Comparison of ENCODE assay signal across 9 cellular contexts in genomic region chrX:56783450-56783831, GRCh38. TPM values are rescaled to one million over a fixed set of nuclear protein-coding genes. Genes with fewer than 3 reads are reported as not detected.
DNase-seq lines count a peak whose midpoint lies in the region; ATAC-seq lines count a peak whose summit lies in the region.
"Had no signal": no experiment of that assay in that cellular context is flagged by ENCODE, and none has a peak within 500 bp of the region (broad histone marks: within the 10 kb centered on the region; RNA-seq: fewer than 3 reads in every experiment).

No MANE protein-coding gene starts in this region.

- peak overlapping the region; percentile 63 for H3K4me3 ChIP-seq in skeletal muscle satellite cell (ENCODE audit: low read length)
- no peak overlapping the region for H3K4me3 ChIP-seq in MG63

- no peaks in the 10 kb centered on the region for H3K9me3 ChIP-seq in skeletal muscle satellite cell (replicated peaks; ENCODE audit: low read length)
- H3K9me3 ChIP-seq in MG63: no peaks in the 10 kb centered on the region

- H3K36me3 ChIP-seq in skeletal muscle satellite cell (ENCODE audit: insufficient read depth, low read length) (no peaks in the 10 kb centered on the region), MG63 (no peaks in the 10 kb centered on the region)

- DNase-seq in T-helper 22 cell (ENCODE audit: low read depth) (peak; percentile 45), hippocampal formation (lab: John Stamatoyannopoulos, UW) (peak; percentile 66 to 83), NCI-H524 treated with DMSO at 0.1 percent for 48 hours (lab: John Stamatoyannopoulos, UW) (no peak), NCI-H345 (lab: John Stamatoyannopoulos, UW) (no peak), NCI-H2171 treated with DMSO at 0.1 percent for 48 hours (lab: John Stamatoyannopoulos, UW) (no peak), MG63 (no peak)
- DNase-seq: occipital lobe had no signal

- no peaks in the 10 kb centered on the region for H3K4me1 ChIP-seq in skeletal muscle satellite cell (ENCODE audit: control insufficient read depth, insufficient read depth, low read length)

- no peaks in the 10 kb centered on the region for H3K27me3 ChIP-seq in skeletal muscle satellite cell (ENCODE audit: control insufficient read depth, insufficient read depth, low read length)
- no peaks in the 10 kb centered on the region for H3K27me3 ChIP-seq in MG63

- ATAC-seq in GM21576 (IDR thresholded peaks at IDR 0.05; ENCODE audit: unreplicated experiment): peak; percentile 30

- peak overlapping the region; percentile 60 for H3K9ac ChIP-seq in skeletal muscle satellite cell (ENCODE audit: low read depth, low read length)

- peak overlapping the region; percentile 74 for H3K4me2 ChIP-seq in skeletal muscle satellite cell (ENCODE audit: low read length)

RNA-seq across cellular contexts. Expression of gene NBDY, which starts 54.4 kb away (rescaled TPM):
- total RNA-seq in skeletal muscle satellite cell (2012; rRNA removed): 10.1 and 12.2 TPM in 2 replicates
- total RNA-seq in MG63 (2014; rRNA removed; shearing (Covaris generic); ENCODE audit: low replicate concordance): 5.4 and 9.2 TPM in 2 replicates

Comparison
In these comparisons a context has a peak if more than half of its experiments do, and no peak if none do; other contexts are left out.
1. DNase-seq: peak in T-helper 22 cell (single experiment) and hippocampal formation (2 of 2); none in NCI-H524 treated with DMSO at 0.1 percent for 48 hours (single experiment), NCI-H345 (single experiment), NCI-H2171 treated with DMSO at 0.1 percent for 48 hours (single experiment) and MG63 (single experiment).